In the genomic region with DNA sequence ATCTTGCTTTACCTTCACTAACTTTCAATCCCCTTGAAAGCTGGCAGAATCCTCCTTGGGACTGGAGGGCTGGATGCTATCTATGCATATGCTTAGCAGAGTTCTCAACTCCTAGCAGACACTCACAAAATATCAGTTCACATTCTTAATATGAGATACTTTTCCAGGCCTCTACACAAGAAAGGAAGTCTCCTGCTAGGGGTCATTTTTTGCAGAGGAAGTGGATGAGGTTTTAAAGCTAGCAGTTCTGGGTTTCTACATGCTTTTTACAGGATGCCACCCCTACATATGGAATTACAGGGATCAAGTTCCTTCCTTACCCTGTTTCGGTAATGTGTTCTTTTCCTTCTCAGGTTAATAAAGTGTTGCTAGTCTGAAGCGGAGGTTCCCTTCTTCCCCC, we compare ENCODE assay signal across 23 cellular contexts.
DNase-seq lines count a peak whose midpoint lies in the region; ATAC-seq, FAIRE-seq and TF ChIP-seq lines count a peak whose summit lies in the region.
"Had no signal": no experiment of that assay in that cellular context is flagged by ENCODE, and none has a peak within 500 bp of the region (broad histone marks: within the 10 kb centered on the region; RNA-seq: fewer than 3 reads in every experiment).

No MANE protein-coding gene starts in this region.

- TF ChIP-seq EP300 in H1 (IDR thresholded peaks at IDR 0.05; ENCODE audit: borderline replicate concordance in 1 of 2, low read depth in 2 of 2, low read length in 2 of 2): no peak

- no peaks in the 10 kb centered on the region for H3K27me3 ChIP-seq in A673 (replicated peaks; ENCODE audit: insufficient read depth, low read depth, low read length, poor library complexity)
- no peaks in the 10 kb centered on the region for H3K27me3 ChIP-seq in H1 (replicated peaks in 1 of 4; ENCODE audit: control insufficient read depth in 3 of 4, extremely low read depth in 1 of 4, insufficient read depth in 3 of 4, low read length in 3 of 4)
- H3K27me3 ChIP-seq in osteoblast (ENCODE audit: insufficient read depth, low read length): no peaks in the 10 kb centered on the region
- H3K27me3 ChIP-seq: BE2C had no signal

- H2BK12ac ChIP-seq in H1 (ENCODE audit: low read depth, low read length): no peak overlapping the region

- H3K4ac ChIP-seq in H1 (replicated peaks; ENCODE audit: insufficient read length, low read depth, low read length): no peak overlapping the region

- no peak for TF ChIP-seq RAD21 in H1 (IDR thresholded peaks at IDR 0.05 in 1 of 2, conservative IDR thresholded peaks at IDR 0.05 in 1 of 2; ENCODE audit: low read depth in 2 of 2, low read length in 2 of 2)

- DNase-seq in A673 (ENCODE audit: low spot score): peak; percentile 54
- DNase-seq in H54 (ENCODE audit: insufficient read length, low spot score): no peak
- DNase-seq in H1 (ENCODE audit: low read depth in 1 of 2, low spot score in 2 of 2): no peak
- DNase-seq in osteoblast (ENCODE audit: insufficient read length, low spot score, missing footprints): no peak
- DNase-seq in SHP77 treated with DMSO at 0.1 percent for 48 hours (lab: John Stamatoyannopoulos, UW): no peak
- no peak for DNase-seq in HT-29 (ENCODE audit: low spot score)
- DNase-seq: ACHN; BE2C; C1 segment of cervical spinal cord; CD4-positive, CD25-positive, alpha-beta regulatory T cell; CD8-positive, alpha-beta memory T cell; COR-L47; DMS 273 treated with DMSO at 0.1 percent for 48 hours; DMS53; DND-41; EL; H9; IMR-90 had no signal

- no peaks in the 10 kb centered on the region for H3K79me1 ChIP-seq in H1 (ENCODE audit: low read depth, low read length)

- H3K79me2 ChIP-seq in H1 (ENCODE audit: control insufficient read depth in 1 of 2, insufficient read depth in 2 of 2, low read length in 2 of 2) (no peaks in the 10 kb centered on the region), osteoblast (ENCODE audit: insufficient read depth, low read length) (no peaks in the 10 kb centered on the region)

- no peak overlapping the region for H3K4me3 ChIP-seq in A673 (ENCODE audit: low read depth, low read length, poor library complexity, severe bottlenecking)
- no peak overlapping the region for H3K4me3 ChIP-seq in H1 (ENCODE audit: extremely low read depth in 1 of 4, insufficient read depth in 2 of 4, low read depth in 3 of 4, low read length in 4 of 4)
- H3K4me3 ChIP-seq in osteoblast (ENCODE audit: insufficient read depth, low read length): no peak overlapping the region
- H3K4me3 ChIP-seq: GM12878, K562 had no signal

- 83% methylated on average over 2 of the region's 2 CpGs; no CpG with 5 or more reads in 1 of the 2 experiments for WGBS in H1 (ENCODE audit: extremely low coverage in 1 of 2, insufficient coverage in 1 of 2, insufficient read length in 1 of 2, insufficient replicate concordance in 2 of 2, low coverage in 1 of 2, low lambda C conversion rate in 2 of 2, missing lambda C conversion rate in 1 of 2), 2 experiments

- no peaks in the 10 kb centered on the region for H3K23me2 ChIP-seq in H1 (ENCODE audit: low read depth, low read length)

- H4K91ac ChIP-seq in H1 (replicated peaks; ENCODE audit: insufficient read length, low read length): no peak overlapping the region

- H3K23ac ChIP-seq in H1 (ENCODE audit: insufficient read length): no peak overlapping the region

- no peak overlapping the region for H3K56ac ChIP-seq in H1 (replicated peaks; ENCODE audit: insufficient read length, low read depth, low read length)

- no TSS peak for BruUV-seq in A673 (replicated peaks; lab: Mats Ljungman, UMichigan)

- H4K8ac ChIP-seq in H1 (ENCODE audit: extremely low read depth, insufficient read depth, low read length): no peak overlapping the region

- no peak overlapping the region for H4K5ac ChIP-seq in H1 (ENCODE audit: insufficient read length, low read depth, low read length)

- no peak overlapping the region for H3K18ac ChIP-seq in H1 (ENCODE audit: extremely low read depth, low read length)

- H3K36me3 ChIP-seq in A673 (ENCODE audit: insufficient read depth, low read length, poor library complexity, severe bottlenecking): peaks cover 3% of the 10 kb centered on the region
- no peaks in the 10 kb centered on the region for H3K36me3 ChIP-seq in H1 (ENCODE audit: control insufficient read depth in 2 of 4, insufficient read depth in 4 of 4, low read length in 3 of 4)
- no peaks in the 10 kb centered on the region for H3K36me3 ChIP-seq in osteoblast (ENCODE audit: insufficient read depth, low read length)
- H3K36me3 ChIP-seq: BE2C had no signal

- CTCF ChIA-PET in A673 (lab: Charles Lee) (no interaction called here), H1 (lab: Charles Lee; ENCODE audit: partially characterized antibody) (interaction anchor here (0.7 to 1.3 kb wide), 2 partner anchors 51 to 524 kb away, joined by 3 read pairs; no protein-coding TSS in a partner anchor)

- TF ChIP-seq CTCF in A673 (conservative IDR thresholded peaks at IDR 0.05; ENCODE audit: low read depth, low read length): no peak
- TF ChIP-seq CTCF in H1 (IDR thresholded peaks at IDR 0.05; ENCODE audit: control extremely low read depth in 1 of 3, insufficient read depth in 1 of 3, low read depth in 1 of 3, low read length in 3 of 3): no peak
- TF ChIP-seq CTCF in osteoblast (IDR thresholded peaks at IDR 0.05; ENCODE audit: extremely low read depth, low read depth, low read length): no peak

- H4K20me1 ChIP-seq in H1 (replicated peaks in 1 of 2; ENCODE audit: control insufficient read depth in 1 of 2, insufficient read depth in 2 of 2, low read length in 2 of 2): no peaks in the 10 kb centered on the region
- no peaks in the 10 kb centered on the region for H4K20me1 ChIP-seq in osteoblast (ENCODE audit: insufficient read depth, low read length)

- TF ChIP-seq POLR2A in H54 (IDR thresholded peaks at IDR 0.05; ENCODE audit: low read depth, low read length): no peak
- no peak for TF ChIP-seq POLR2A in H1 (IDR thresholded peaks at IDR 0.05; ENCODE audit: control extremely low read depth in 1 of 2, low read depth in 2 of 2, low read length in 2 of 2)

- intact Hi-C loops in A673 (cut with micrococcal nuclease; ENCODE audit: unreplicated experiment): no loop called here

- no peak overlapping the region for H2BK15ac ChIP-seq in H1 (ENCODE audit: low read length)

- no peak overlapping the region for H2BK20ac ChIP-seq in H1 (ENCODE audit: low read length)

- H3K4me1 ChIP-seq in A673 (ENCODE audit: insufficient read depth, low read length, poor library complexity, severe bottlenecking): peaks cover 23% of the 10 kb centered on the region
- H3K4me1 ChIP-seq in H1 (replicated peaks in 1 of 4; ENCODE audit: control insufficient read depth in 3 of 4, insufficient read depth in 4 of 4, low read length in 3 of 4): peaks cover 0 to 6% (median 3%) of the 10 kb centered on the region in 4 experiments; a peak in 3 of 7 replicates
- no peaks in the 10 kb centered on the region for H3K4me1 ChIP-seq in osteoblast (ENCODE audit: insufficient read depth, low read length)
- H3K4me1 ChIP-seq: BE2C had no signal

- ATAC-seq in GM21825 (IDR thresholded peaks at IDR 0.05; ENCODE audit: unreplicated experiment): no peak
- ATAC-seq: GM12878, K562 had no signal

- H2BK5ac ChIP-seq in H1 (ENCODE audit: low read depth, low read length): no peak overlapping the region

- H3K14ac ChIP-seq in H1 (ENCODE audit: insufficient read length): no peak overlapping the region

- H2AFZ ChIP-seq in H1 (ENCODE audit: low read length) (peak overlapping the region; percentile 56; the same call in 1 of the 2 replicates), osteoblast (ENCODE audit: low read length) (peak overlapping the region; percentile 4)

- H3K9ac ChIP-seq in H1 (replicated peaks in 1 of 4; ENCODE audit: extremely low read depth in 1 of 4, low read depth in 3 of 4, low read length in 3 of 4): no peak overlapping the region

- H3K27ac ChIP-seq in A673 (ENCODE audit: low read depth, low read length, poor library complexity, severe bottlenecking): peak overlapping the region; percentile 45
- H3K27ac ChIP-seq in H1 (ENCODE audit: low read depth, low read length): no peak overlapping the region
- no peak overlapping the region for H3K27ac ChIP-seq in osteoblast (ENCODE audit: low read depth, low read length)
- H3K27ac ChIP-seq: HL-60 had no signal

- H3K9me3 ChIP-seq in A673 (ENCODE audit: low read depth, low read length, poor library complexity, severe bottlenecking) (no peaks in the 10 kb centered on the region), H1 (ENCODE audit: insufficient read depth in 2 of 2, low read depth in 1 of 2, low read length in 1 of 2) (no peaks in the 10 kb centered on the region), osteoblast (ENCODE audit: low read depth, low read length) (no peaks in the 10 kb centered on the region)
- H3K9me3 ChIP-seq: BE2C had no signal

- peak; percentile 72 for FAIRE-seq in H54 (lab: Jason Lieb, UNC)
- FAIRE-seq in H1 (lab: Jason Lieb, UNC): no peak
- FAIRE-seq: GM12878, HTR-8/SVneo, K562 had no signal

- H2BK120ac ChIP-seq in H1 (replicated peaks; ENCODE audit: low read depth, low read length): no peak overlapping the region

- H2AK5ac ChIP-seq in H1 (ENCODE audit: low read depth, low read length): no peak overlapping the region

- H3K4me2 ChIP-seq in H1 (ENCODE audit: insufficient read depth in 1 of 2, low read depth in 2 of 2, low read length in 2 of 2): no peak overlapping the region
- no peak overlapping the region for H3K4me2 ChIP-seq in osteoblast (ENCODE audit: insufficient read depth, low read length)

- POLR2A ChIA-PET in A673 (lab: Charles Lee; ENCODE audit: low non-redundant PET): no interaction called here
- POLR2A ChIA-PET in H1 (lab: Charles Lee; ENCODE audit: partially characterized antibody): no interaction called here

TF ChIP-seq in H1, 55 proteins besides CTCF, POLR2A, EP300 and RAD21 (continues in another document):
- TF ChIP-seq POLR2AphosphoS5 (IDR thresholded peaks at IDR 0.05; ENCODE audit: low read depth, low read length): no peak
- TF ChIP-seq ZNF274 (IDR thresholded peaks at IDR 0.05; ENCODE audit: borderline replicate concordance, extremely low read depth, low read length): no peak
- TF ChIP-seq, protein P1, sequence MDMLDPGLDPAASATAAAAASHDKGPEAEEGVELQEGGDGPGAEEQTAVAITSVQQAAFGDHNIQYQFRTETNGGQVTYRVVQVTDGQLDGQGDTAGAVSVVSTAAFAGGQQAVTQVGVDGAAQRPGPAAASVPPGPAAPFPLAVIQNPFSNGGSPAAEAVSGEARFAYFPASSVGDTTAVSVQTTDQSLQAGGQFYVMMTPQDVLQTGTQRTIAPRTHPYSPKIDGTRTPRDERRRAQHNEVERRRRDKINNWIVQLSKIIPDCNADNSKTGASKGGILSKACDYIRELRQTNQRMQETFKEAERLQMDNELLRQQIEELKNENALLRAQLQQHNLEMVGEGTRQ (IDR thresholded peaks at IDR 0.05; ENCODE audit: low read length): no peak
- TF ChIP-seq SAP30 (IDR thresholded peaks at IDR 0.05; ENCODE audit: insufficient read depth, insufficient replicate concordance, low read length): no peak
- no peak for TF ChIP-seq TAF1 (IDR thresholded peaks at IDR 0.05; ENCODE audit: low read depth, low read length)
- no peak for TF ChIP-seq NANOG (IDR thresholded peaks at IDR 0.05; ENCODE audit: insufficient read depth, low read depth, low read length, poor library complexity, severe bottlenecking)
